ENCODE assay signal across 20 cellular contexts in genomic region chr10:124521429-124521871, GRCh38. TPM values are rescaled to one million over a fixed set of nuclear protein-coding genes. Genes with fewer than 3 reads are reported as not detected.
DNase-seq lines count a peak whose midpoint lies in the region; ATAC-seq lines count a peak whose summit lies in the region.
"Had no signal": no experiment of that assay in that cellular context is flagged by ENCODE, and none has a peak within 500 bp of the region (broad histone marks: within the 10 kb centered on the region; RNA-seq: fewer than 3 reads in every experiment).

No MANE protein-coding gene starts in this region.

- H3K4me3 Mint-ChIP-seq in natural killer cell treated with Interleukin-12 subunit alpha and Interleukin-12 subunit beta and Interleukin-15 and Interleukin-18, amount 100 ng/mL, for 72 hours = no peak overlapping the region
- H3K4me3 Mint-ChIP-seq: activated CD8-positive, alpha-beta T cell treated with anti-CD3 and anti-CD28 coated beads for 36 hours; HFFc6 had no signal

- no peaks in the 10 kb centered on the region for H3K9me3 Mint-ChIP-seq in activated naive CD4-positive, alpha-beta T cell treated with anti-CD3 and anti-CD28 coated beads, Interleukin-2, amount 50 U/mL, for 72 hours
- H3K9me3 Mint-ChIP-seq in natural killer cell treated with Interleukin-12 subunit alpha and Interleukin-12 subunit beta and Interleukin-15 and Interleukin-18, amount 100 ng/mL, for 72 hours = no peaks in the 10 kb centered on the region
- H3K9me3 Mint-ChIP-seq: activated CD8-positive, alpha-beta T cell treated with anti-CD3 and anti-CD28 coated beads for 36 hours; HFFc6 had no signal

- H3K36me3 Mint-ChIP-seq in activated naive CD4-positive, alpha-beta T cell treated with anti-CD3 and anti-CD28 coated beads, Interleukin-2, amount 50 U/mL, for 72 hours = no peaks in the 10 kb centered on the region
- no peaks in the 10 kb centered on the region for H3K36me3 Mint-ChIP-seq in natural killer cell treated with Interleukin-12 subunit alpha and Interleukin-12 subunit beta and Interleukin-15 and Interleukin-18, amount 100 ng/mL, for 72 hours

- no peaks in the 10 kb centered on the region for H3K4me1 Mint-ChIP-seq in natural killer cell treated with Interleukin-12 subunit alpha and Interleukin-12 subunit beta and Interleukin-15 and Interleukin-18, amount 100 ng/mL, for 72 hours (ENCODE audit: low read depth in 2 of 2)

- H3K27ac Mint-ChIP-seq in activated naive CD4-positive, alpha-beta T cell treated with anti-CD3 and anti-CD28 coated beads, Interleukin-2, amount 50 U/mL, for 72 hours = no peak overlapping the region
- H3K27ac Mint-ChIP-seq in natural killer cell treated with Interleukin-12 subunit alpha and Interleukin-12 subunit beta and Interleukin-15 and Interleukin-18, amount 100 ng/mL, for 72 hours = no peak overlapping the region
- H3K27ac Mint-ChIP-seq: activated CD8-positive, alpha-beta T cell treated with anti-CD3 and anti-CD28 coated beads for 36 hours; HFFc6 had no signal

- no peak for ATAC-seq in activated naive CD4-positive, alpha-beta T cell treated with anti-CD3 and anti-CD28 coated beads, Interleukin-2, amount 50 U/mL, for 72 hours
- ATAC-seq in HG03520 (IDR thresholded peaks at IDR 0.05; ENCODE audit: unreplicated experiment) (no peak), HG03565 (IDR thresholded peaks at IDR 0.05; ENCODE audit: unreplicated experiment) (no peak)
- no peak for ATAC-seq in natural killer cell treated with Interleukin-12 subunit alpha and Interleukin-12 subunit beta and Interleukin-15 and Interleukin-18, amount 100 ng/mL, for 72 hours
- ATAC-seq: activated CD8-positive, alpha-beta T cell treated with anti-CD3 and anti-CD28 coated beads for 36 hours had no signal

- DNase-seq in anterior cingulate cortex (lab: John Stamatoyannopoulos, UW) (peak in 49 of 58 donors; percentile 30 to 91 (median 67)), islet precursor cell (peak; percentile 45), occipital lobe (lab: John Stamatoyannopoulos, UW) (peak; percentile 69), superior temporal gyrus (ENCODE audit: extremely low spot score) (peak; percentile 78)
- DNase-seq in activated naive CD4-positive, alpha-beta T cell treated with anti-CD3 and anti-CD28 coated beads, Interleukin-2, amount 50 U/mL, for 72 hours (ENCODE audit: low spot score in 2 of 2) = no peak
- DNase-seq in natural killer cell treated with Interleukin-12 subunit alpha and Interleukin-12 subunit beta and Interleukin-15 and Interleukin-18, amount 100 ng/mL, for 72 hours (ENCODE audit: low spot score) = no peak
- DNase-seq: activated CD8-positive, alpha-beta T cell treated with anti-CD3 and anti-CD28 coated beads for 36 hours; cerebellar nuclear complex; DND-41; effector memory CD4-positive, alpha-beta T cell; esophagus squamous epithelium; glutamatergic neuron; HFFc6; NCI-H1436; Peyer's patch; stimulated activated CD4-positive, alpha-beta T cell treated with anti-CD3 and anti-CD28 coated beads, Interleukin-4, amount 100 ng/mL, for 4 hours; stomach; T-helper 2 cell had no signal

- no peaks in the 10 kb centered on the region for H3K27me3 Mint-ChIP-seq in natural killer cell treated with Interleukin-12 subunit alpha and Interleukin-12 subunit beta and Interleukin-15 and Interleukin-18, amount 100 ng/mL, for 72 hours
- H3K27me3 Mint-ChIP-seq: activated CD8-positive, alpha-beta T cell treated with anti-CD3 and anti-CD28 coated beads for 36 hours had no signal

RNA-seq across cellular contexts. Expression of gene LHPP, which starts 59.8 kb away (rescaled TPM):
- total RNA-seq in occipital lobe = 9.7 TPM
- total RNA-seq in activated naive CD4-positive, alpha-beta T cell treated with anti-CD3 and anti-CD28 coated beads, Interleukin-2, amount 50 U/mL, for 72 hours = 10 to 100 TPM; 12.5 to 13.0 TPM
- total RNA-seq in natural killer cell treated with Interleukin-12 subunit alpha and Interleukin-12 subunit beta and Interleukin-15 and Interleukin-18, amount 100 ng/mL, for 72 hours = 1 to 10 TPM; 4.4 to 6.1 TPM

Comparison
In these comparisons a context has a peak if more than half of its experiments do, and no peak if none do; other contexts are left out.
1. DNase-seq: peak in anterior cingulate cortex (49 of 58), islet precursor cell (single experiment), occipital lobe (single experiment) and superior temporal gyrus (single experiment); none in activated naive CD4-positive, alpha-beta T cell treated with anti-CD3 and anti-CD28 coated beads, Interleukin-2, amount 50 U/mL, for 72 hours (0 of 2) and natural killer cell treated with Interleukin-12 subunit alpha and Interleukin-12 subunit beta and Interleukin-15 and Interleukin-18, amount 100 ng/mL, for 72 hours (single experiment).